Comparison of ENCODE assay signal across 17 cellular contexts in genomic region chr1:69246109-69246508, GRCh38.
"Had no signal": no experiment of that assay in that cellular context is flagged by ENCODE, and none has a peak within 500 bp of the region (broad histone marks: within the 10 kb centered on the region; RNA-seq: fewer than 3 reads in every experiment).

No MANE protein-coding gene starts in this region.

- H3K9me3 Mint-ChIP-seq: endodermal cell; stimulated activated memory B cell treated with anti-CD40 and anti-IgM and Interleukin-4, amounts not matched to agents 10 μg/mL and 1 μg/mL and 100 μg/mL, for 72 hours had no signal

- H3K27me3 ChIP-seq: hepatocyte, right lobe of liver, tibial nerve, vagina had no signal

- H3K4me3 ChIP-seq: hepatocyte, prostate gland, right lobe of liver, tibial nerve, vagina had no signal

- ATAC-seq: activated CD8-positive, alpha-beta memory T cell treated with anti-CD3 and anti-CD28 coated beads, Interleukin-2, amount 10 ng/mL, durations not matched to agents 7 days and 5 days; activated naive CD4-positive, alpha-beta T cell treated with anti-CD3 and anti-CD28 coated beads, Interleukin-2, amount 50 U/mL, for 72 hours; left lobe of liver; natural killer cell; right lobe of liver; stimulated activated memory B cell treated with anti-CD40 and anti-IgM and Interleukin-4, amounts not matched to agents 10 μg/mL and 1 μg/mL and 100 μg/mL, for 72 hours had no signal

- H3K79me2 ChIP-seq: hepatocyte had no signal

- H3K4me2 ChIP-seq: hepatocyte had no signal

- DNase-seq: activated CD4-positive, alpha-beta T cell treated with anti-CD3 and anti-CD28 coated beads, Interleukin-2, amount 50 U/mL, for 48 hours; activated CD4-positive, CD25-positive, alpha-beta regulatory T cell treated with anti-CD3 and anti-CD28 coated beads, Interleukin-2, amount 50 U/mL, for 72 hours; activated CD8-positive, alpha-beta memory T cell treated with anti-CD3 and anti-CD28 coated beads, Interleukin-2, amount 10 ng/mL, durations not matched to agents 7 days and 5 days; activated effector memory CD4-positive, alpha-beta T cell treated with Interleukin-2 at 50 U/mL for 16 hours; activated T-cell treated with anti-CD3 and anti-CD28 coated beads, Interleukin-2, amount 50 U/mL, for 24 hours; amniotic stem cell; endodermal cell; mammary epithelial cell; natural killer cell; right lobe of liver had no signal

- H3K36me3 ChIP-seq: prostate gland, right lobe of liver, tibial nerve, vagina had no signal

- H3K4me1 Mint-ChIP-seq: activated CD8-positive, alpha-beta memory T cell treated with anti-CD3 and anti-CD28 coated beads, Interleukin-2, amount 10 ng/mL, durations not matched to agents 7 days and 5 days; natural killer cell; stimulated activated memory B cell treated with anti-CD40 and anti-IgM and Interleukin-4, amounts not matched to agents 10 μg/mL and 1 μg/mL and 100 μg/mL, for 72 hours had no signal

- H3K27ac ChIP-seq: hepatocyte, prostate gland, right lobe of liver, tibial nerve, vagina had no signal

- H3K27me3 Mint-ChIP-seq: activated CD8-positive, alpha-beta memory T cell treated with anti-CD3 and anti-CD28 coated beads, Interleukin-2, amount 10 ng/mL, durations not matched to agents 7 days and 5 days; activated T-cell treated with anti-CD3 and anti-CD28 coated beads, Interleukin-2, amount 50 U/mL, for 24 hours; stimulated activated memory B cell treated with anti-CD40 and anti-IgM and Interleukin-4, amounts not matched to agents 10 μg/mL and 1 μg/mL and 100 μg/mL, for 72 hours had no signal

- H3K27ac Mint-ChIP-seq: activated CD8-positive, alpha-beta memory T cell treated with anti-CD3 and anti-CD28 coated beads, Interleukin-2, amount 10 ng/mL, durations not matched to agents 7 days and 5 days; activated naive CD4-positive, alpha-beta T cell treated with anti-CD3 and anti-CD28 coated beads, Interleukin-2, amount 50 U/mL, for 72 hours; activated T-cell treated with anti-CD3 and anti-CD28 coated beads, Interleukin-2, amount 50 U/mL, for 24 hours; endodermal cell; natural killer cell; stimulated activated memory B cell treated with anti-CD40 and anti-IgM and Interleukin-4, amounts not matched to agents 10 μg/mL and 1 μg/mL and 100 μg/mL, for 72 hours had no signal

- H3K36me3 Mint-ChIP-seq: activated CD8-positive, alpha-beta memory T cell treated with anti-CD3 and anti-CD28 coated beads, Interleukin-2, amount 10 ng/mL, durations not matched to agents 7 days and 5 days; natural killer cell; stimulated activated memory B cell treated with anti-CD40 and anti-IgM and Interleukin-4, amounts not matched to agents 10 μg/mL and 1 μg/mL and 100 μg/mL, for 72 hours had no signal

- H2AFZ ChIP-seq: hepatocyte had no signal

- H3K4me3 Mint-ChIP-seq: activated CD8-positive, alpha-beta memory T cell treated with anti-CD3 and anti-CD28 coated beads, Interleukin-2, amount 10 ng/mL, durations not matched to agents 7 days and 5 days; activated T-cell treated with anti-CD3 and anti-CD28 coated beads, Interleukin-2, amount 50 U/mL, for 24 hours; endodermal cell; natural killer cell; stimulated activated memory B cell treated with anti-CD40 and anti-IgM and Interleukin-4, amounts not matched to agents 10 μg/mL and 1 μg/mL and 100 μg/mL, for 72 hours had no signal

- H3K9me3 ChIP-seq: prostate gland, right lobe of liver, tibial nerve, vagina had no signal

- H3K4me1 ChIP-seq: prostate gland, right lobe of liver had no signal
